8 cellular contexts compared by ENCODE assay signal in the genomic region with DNA sequence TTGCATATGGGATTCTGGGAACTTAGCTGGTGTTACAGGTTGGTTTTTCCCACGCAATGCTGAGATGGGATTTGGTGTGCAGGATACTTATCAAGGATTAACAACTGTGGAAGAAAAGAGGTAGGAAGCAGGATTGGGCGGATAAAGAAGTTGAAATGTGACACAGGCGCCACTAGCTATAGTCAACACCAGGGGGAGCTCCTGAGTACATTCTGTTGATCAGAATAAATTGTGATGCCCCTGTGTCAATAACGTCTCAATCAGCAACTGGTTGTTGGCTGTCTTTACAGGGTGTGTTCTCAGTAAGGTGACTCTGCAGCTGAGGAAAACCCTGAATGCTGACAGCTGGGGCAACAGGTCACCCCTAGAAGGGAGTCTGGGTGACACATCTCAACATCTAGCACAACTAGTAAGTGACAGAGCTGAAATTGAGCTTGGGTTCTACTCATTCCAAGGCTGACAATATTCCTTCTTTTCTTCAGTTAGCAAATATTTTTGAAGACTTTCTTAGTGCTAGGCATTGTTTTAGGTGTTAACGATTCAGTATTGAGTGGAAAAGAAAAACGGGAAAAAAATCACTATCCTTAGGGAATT.
A peak's percentile ranks its signal among the peaks of the same experiment; 100 is the strongest.
DNase-seq lines count a peak whose midpoint lies in the region; TF ChIP-seq lines count a peak whose summit lies in the region.

No MANE protein-coding gene starts in this region.

- H3K27ac ChIP-seq in MM.1S (ENCODE audit: low read length) (no peak overlapping the region), brain microvascular endothelial cell (no peak overlapping the region)

- no peaks in the 10 kb centered on the region for H4K20me1 ChIP-seq in MM.1S (ENCODE audit: insufficient read depth, low read length)

- H3F3A ChIP-seq in MM.1S (ENCODE audit: insufficient read depth, low read length) = no peaks in the 10 kb centered on the region

- DNase-seq in AG09319 (ENCODE audit: extremely low read depth, low read depth) (no peak), MM.1S (peak; percentile 17), brain microvascular endothelial cell (peak; percentile 31), mucosa of gallbladder (ENCODE audit: low spot score) (peak; percentile 36), NCI-H1092 treated with DMSO at 0.1 percent for 48 hours (lab: John Stamatoyannopoulos, UW) (no peak), NOMO-1 treated with dmso at 0.1 percent for 144 hours (lab: John Stamatoyannopoulos, UW; ENCODE audit: unreplicated experiment) (no peak), GF-D8 (lab: John Stamatoyannopoulos, UW) (no peak)

- TF ChIP-seq CTCF in AG09319 (IDR thresholded peaks at IDR 0.05; ENCODE audit: low read depth, low read length) (peak; percentile 60), GM12872 (IDR thresholded peaks at IDR 0.05; ENCODE audit: insufficient read depth, low read depth, low read length) (peak; percentile 85), MM.1S (IDR thresholded peaks at IDR 0.05; ENCODE audit: low read length) (peak; percentile 69), brain microvascular endothelial cell (IDR thresholded peaks at IDR 0.05; ENCODE audit: low read depth, low read length, missing control alignments) (peak; percentile 76)

- no peak overlapping the region for H3K9ac ChIP-seq in MM.1S (ENCODE audit: low read length)

- no peak overlapping the region for H3K4me3 ChIP-seq in MM.1S (ENCODE audit: low read length)
- H3K4me3 ChIP-seq in brain microvascular endothelial cell (ENCODE audit: low read depth, low read length) = no peak overlapping the region

- no peaks in the 10 kb centered on the region for H3K79me2 ChIP-seq in MM.1S (ENCODE audit: low read length)

- no peaks in the 10 kb centered on the region for H3K4me1 ChIP-seq in MM.1S (ENCODE audit: low read length)

- H3K9me3 ChIP-seq in MM.1S (replicated peaks; ENCODE audit: insufficient read depth, low read length) = no peaks in the 10 kb centered on the region

- no peaks in the 10 kb centered on the region for H3K9me2 ChIP-seq in MM.1S (replicated peaks; ENCODE audit: insufficient read depth, low read length)

- no peaks in the 10 kb centered on the region for H3K27me3 ChIP-seq in MM.1S (replicated peaks; ENCODE audit: insufficient read depth, low read length)
- H3K27me3 ChIP-seq in brain microvascular endothelial cell (replicated peaks) = no peaks in the 10 kb centered on the region

- no peak overlapping the region for H2AFZ ChIP-seq in MM.1S (ENCODE audit: low read length)

- no peaks in the 10 kb centered on the region for H3K36me3 ChIP-seq in MM.1S (replicated peaks; ENCODE audit: insufficient read depth, low read length)
- H3K36me3 ChIP-seq in brain microvascular endothelial cell (replicated peaks) = no peaks in the 10 kb centered on the region

- in situ Hi-C loops in brain microvascular endothelial cell (cut with HindIII; ENCODE audit: low pct_ligation_motif_present, low sequenced_read_pairs) = no loop called here

- no peak overlapping the region for H3K4me2 ChIP-seq in MM.1S (ENCODE audit: low read depth, low read length)

Comparison
In these comparisons a context has a peak if more than half of its experiments do, and no peak if none do; other contexts are left out.
1. DNase-seq: peak in MM.1S (single experiment), brain microvascular endothelial cell (single experiment) and mucosa of gallbladder (single experiment); none in AG09319 (single experiment), NCI-H1092 treated with DMSO at 0.1 percent for 48 hours (single experiment), NOMO-1 treated with dmso at 0.1 percent for 144 hours (single experiment) and GF-D8 (single experiment).
2. Peak in every context shown above with its lines, with median percentiles within 50 percentile points of each other: CTCF ChIP-seq.